In the genomic region with DNA sequence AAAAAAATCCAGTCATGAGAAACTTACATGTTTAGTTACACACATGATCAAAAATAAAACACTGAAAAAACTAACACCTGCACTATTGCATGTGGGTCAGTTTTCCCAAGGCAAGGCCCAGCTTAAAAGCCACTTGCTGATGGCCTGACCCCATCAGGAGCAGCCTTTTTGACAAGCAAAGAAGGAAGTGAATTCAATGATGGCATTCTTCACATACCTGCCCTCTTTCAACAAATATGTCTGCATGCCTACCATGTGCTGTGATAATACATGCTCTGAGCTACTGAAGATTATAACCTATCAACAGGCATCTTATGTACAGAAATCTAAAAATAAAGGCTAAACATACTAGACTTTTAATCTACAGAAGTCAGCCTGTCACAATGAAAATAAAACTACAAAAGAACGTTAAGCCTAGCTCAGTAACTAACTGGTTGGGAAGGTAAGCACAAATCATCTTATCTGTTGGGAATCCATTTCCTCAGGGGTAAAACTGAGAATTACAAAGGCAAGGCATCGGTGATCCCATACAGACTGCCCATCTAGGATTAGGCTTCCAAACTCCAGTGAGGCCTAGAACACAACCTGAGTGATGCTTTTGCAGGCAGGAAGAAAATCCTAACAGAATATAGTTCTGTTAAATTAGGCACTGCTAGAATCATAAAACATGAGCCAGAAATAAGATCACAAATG, we compare ENCODE assay signal across 1 cellular context.
TF ChIP-seq lines count a peak whose summit lies in the region.

No MANE protein-coding gene starts in this region.

TF ChIP-seq in IMR-90, 13 proteins besides CTCF, POLR2A, EP300 and RAD21 (continued from another document):
- TF ChIP-seq, protein P1, sequence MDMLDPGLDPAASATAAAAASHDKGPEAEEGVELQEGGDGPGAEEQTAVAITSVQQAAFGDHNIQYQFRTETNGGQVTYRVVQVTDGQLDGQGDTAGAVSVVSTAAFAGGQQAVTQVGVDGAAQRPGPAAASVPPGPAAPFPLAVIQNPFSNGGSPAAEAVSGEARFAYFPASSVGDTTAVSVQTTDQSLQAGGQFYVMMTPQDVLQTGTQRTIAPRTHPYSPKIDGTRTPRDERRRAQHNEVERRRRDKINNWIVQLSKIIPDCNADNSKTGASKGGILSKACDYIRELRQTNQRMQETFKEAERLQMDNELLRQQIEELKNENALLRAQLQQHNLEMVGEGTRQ (IDR thresholded peaks at IDR 0.05; ENCODE audit: low read depth, low read length) = no peak
- no peak for TF ChIP-seq SMC3 (IDR thresholded peaks at IDR 0.05; ENCODE audit: low read depth, low read length)
- TF ChIP-seq NFE2L2 (IDR thresholded peaks at IDR 0.05; ENCODE audit: low read depth, low read length) = no peak
- TF ChIP-seq FOS (IDR thresholded peaks at IDR 0.05; ENCODE audit: low read depth, low read length) = no peak
- TF ChIP-seq RCOR1 (IDR thresholded peaks at IDR 0.05; ENCODE audit: insufficient replicate concordance, low read length) = no peak
- TF ChIP-seq, protein P2, sequence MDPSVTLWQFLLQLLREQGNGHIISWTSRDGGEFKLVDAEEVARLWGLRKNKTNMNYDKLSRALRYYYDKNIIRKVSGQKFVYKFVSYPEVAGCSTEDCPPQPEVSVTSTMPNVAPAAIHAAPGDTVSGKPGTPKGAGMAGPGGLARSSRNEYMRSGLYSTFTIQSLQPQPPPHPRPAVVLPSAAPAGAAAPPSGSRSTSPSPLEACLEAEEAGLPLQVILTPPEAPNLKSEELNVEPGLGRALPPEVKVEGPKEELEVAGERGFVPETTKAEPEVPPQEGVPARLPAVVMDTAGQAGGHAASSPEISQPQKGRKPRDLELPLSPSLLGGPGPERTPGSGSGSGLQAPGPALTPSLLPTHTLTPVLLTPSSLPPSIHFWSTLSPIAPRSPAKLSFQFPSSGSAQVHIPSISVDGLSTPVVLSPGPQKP (IDR thresholded peaks at IDR 0.05; ENCODE audit: borderline replicate concordance, low read depth, low read length) = no peak
- no peak for TF ChIP-seq BHLHE40 (IDR thresholded peaks at IDR 0.05; ENCODE audit: low read depth, low read length)
- TF ChIP-seq RFX5 (IDR thresholded peaks at IDR 0.05; ENCODE audit: low read depth, low read length) = no peak
- no peak for TF ChIP-seq MAFK (IDR thresholded peaks at IDR 0.05; ENCODE audit: low read depth, low read length)
- no peak for TF ChIP-seq MXI1 (IDR thresholded peaks at IDR 0.05; ENCODE audit: borderline replicate concordance, low read depth, low read length)
